In the genomic region with DNA sequence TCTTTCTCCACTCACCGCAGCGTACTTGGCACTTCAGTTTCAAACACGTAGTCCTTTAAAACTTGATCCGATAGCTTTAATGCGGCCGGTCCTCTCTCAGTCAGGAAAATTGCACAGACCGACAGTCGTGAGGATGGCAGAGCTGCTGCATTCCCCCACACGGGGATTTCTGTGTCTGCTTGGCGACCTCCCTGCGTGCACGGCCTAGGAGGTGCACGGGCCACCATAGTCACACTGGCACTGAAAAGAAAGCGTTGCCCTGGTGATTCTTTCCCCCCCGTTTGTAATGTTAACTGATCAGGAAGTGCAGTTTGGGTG, we compare ENCODE assay signal across 22 cellular contexts. TPM values are rescaled to one million over a fixed set of nuclear protein-coding genes. Genes with fewer than 3 reads are reported as not detected.
"Had no signal": no experiment of that assay in that cellular context is flagged by ENCODE, and none has a peak within 500 bp of the region (broad histone marks: within the 10 kb centered on the region; RNA-seq: fewer than 3 reads in every experiment).

No MANE protein-coding gene starts in this region.

- H3K27me3 ChIP-seq: body of pancreas, esophagus squamous epithelium, tibial nerve had no signal

- H3K9me3 ChIP-seq: body of pancreas, prostate gland had no signal

- H3K27ac Mint-ChIP-seq: activated CD4-positive, alpha-beta memory T cell treated with anti-CD3 and anti-CD28 coated beads, Interleukin-2, amount 10 ng/mL, durations not matched to agents 7 days and 5 days; activated naive CD4-positive, alpha-beta T cell treated with anti-CD3 and anti-CD28 coated beads, Interleukin-2, amount 10 ng/mL, durations not matched to agents 7 days and 5 days; nephron had no signal

- H3K27me3 Mint-ChIP-seq: activated CD4-positive, alpha-beta memory T cell treated with anti-CD3 and anti-CD28 coated beads, Interleukin-2, amount 10 ng/mL, durations not matched to agents 7 days and 5 days; activated naive CD4-positive, alpha-beta T cell treated with anti-CD3 and anti-CD28 coated beads, Interleukin-2, amount 10 ng/mL, durations not matched to agents 7 days and 5 days had no signal

- H3K27ac ChIP-seq: body of pancreas, esophagus squamous epithelium, left ventricle myocardium inferior, prostate gland, SK-N-MC, skin epidermis, tibial nerve had no signal

- ATAC-seq: body of pancreas had no signal

- DNase-seq: activated CD4-positive, alpha-beta memory T cell treated with anti-CD3 and anti-CD28 coated beads, Interleukin-2, amount 10 ng/mL, durations not matched to agents 7 days and 5 days; activated naive CD4-positive, alpha-beta T cell treated with anti-CD3 and anti-CD28 coated beads, Interleukin-2, amount 10 ng/mL, durations not matched to agents 7 days and 5 days; amygdala; cortex of kidney; effector CD4-positive, alpha-beta T cell; esophagus squamous epithelium; hippocampal formation; left ventricle myocardium inferior; right cardiac atrium; stimulated activated CD4-positive, alpha-beta T cell treated with anti-CD3 and anti-CD28 coated beads, Interleukin-4, amount 100 ng/mL, for 24 hours; stimulated activated naive CD4-positive, alpha-beta T cell treated with Interleukin-2 at 50 U/mL for 16 hours; substantia nigra; T-helper 9 cell had no signal

- H3K4me3 Mint-ChIP-seq: activated CD4-positive, alpha-beta memory T cell treated with anti-CD3 and anti-CD28 coated beads, Interleukin-2, amount 10 ng/mL, durations not matched to agents 7 days and 5 days; activated naive CD4-positive, alpha-beta T cell treated with anti-CD3 and anti-CD28 coated beads, Interleukin-2, amount 10 ng/mL, durations not matched to agents 7 days and 5 days; nephron had no signal

- H3K9me3 Mint-ChIP-seq: activated CD4-positive, alpha-beta memory T cell treated with anti-CD3 and anti-CD28 coated beads, Interleukin-2, amount 10 ng/mL, durations not matched to agents 7 days and 5 days; activated naive CD4-positive, alpha-beta T cell treated with anti-CD3 and anti-CD28 coated beads, Interleukin-2, amount 10 ng/mL, durations not matched to agents 7 days and 5 days; nephron had no signal

RNA-seq across cellular contexts. Expression of gene ASMT, which starts 13.1 kb away (rescaled TPM):
- total RNA-seq: body of pancreas, esophagus squamous epithelium, fibroblast of villous mesenchyme, glomerular endothelial cell, kidney epithelial cell, left ventricle myocardium inferior, right cardiac atrium had no signal
